Comparison of ENCODE assay signal across 16 cellular contexts in the genomic region with DNA sequence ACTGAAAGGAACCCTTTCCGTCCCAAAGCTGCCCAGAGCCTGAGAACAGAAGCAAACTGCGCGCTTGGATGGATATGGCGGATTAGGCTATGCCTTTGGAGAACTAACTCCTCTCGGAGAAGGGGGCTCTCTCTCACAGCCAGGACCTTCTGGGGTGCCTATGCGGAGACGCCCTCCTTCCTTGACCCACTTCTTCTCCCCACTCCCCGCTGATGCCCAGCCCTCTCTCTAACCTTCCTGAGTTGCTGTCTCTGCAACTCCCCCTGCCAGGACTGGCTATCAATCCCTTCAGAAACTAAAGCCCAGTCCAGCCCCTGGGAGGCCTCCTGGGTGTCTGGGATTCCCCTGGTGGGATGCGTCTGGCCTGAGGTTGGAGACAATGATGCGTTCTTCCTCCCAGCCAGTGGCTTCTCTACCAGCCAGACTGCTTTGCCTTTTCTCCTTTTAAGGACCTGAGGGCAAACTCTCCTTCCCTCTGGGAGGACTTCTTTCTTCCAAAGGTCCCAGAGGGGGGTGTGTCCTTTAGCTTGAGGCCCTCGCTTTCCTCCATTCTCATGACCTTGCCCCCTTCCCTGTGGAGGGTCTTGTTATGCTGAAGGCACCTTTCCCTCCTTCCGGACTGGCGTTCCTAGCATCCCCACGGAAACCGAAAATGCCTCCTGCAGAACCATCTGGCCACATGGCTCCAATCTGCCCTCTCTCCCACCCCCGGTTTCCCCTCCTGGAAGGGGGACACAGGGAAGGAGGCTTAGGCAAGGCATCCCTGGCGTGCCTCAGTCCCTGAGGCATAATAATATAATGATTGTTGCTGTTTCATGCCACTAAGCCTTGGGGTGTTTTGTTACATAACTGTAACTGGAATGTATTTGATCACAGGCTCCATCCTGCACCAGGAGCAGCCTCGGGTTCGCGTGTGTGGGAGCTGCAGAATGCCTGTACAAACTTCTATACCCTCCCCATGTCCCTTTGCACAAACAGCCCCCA.
DNase-seq lines count a peak whose midpoint lies in the region; ATAC-seq and TF ChIP-seq lines count a peak whose summit lies in the region.
"Had no signal": no experiment of that assay in that cellular context is flagged by ENCODE, and none has a peak within 500 bp of the region (broad histone marks: within the 10 kb centered on the region; RNA-seq: fewer than 3 reads in every experiment).

No MANE protein-coding gene starts in this region.

- H3F3A ChIP-seq in smooth muscle cell (ENCODE audit: low read depth): peaks cover 5% of the 10 kb centered on the region

- TF ChIP-seq CTCF in WERI-Rb-1 (IDR thresholded peaks at IDR 0.05; ENCODE audit: low read depth, low read length) (no peak), glutamatergic neuron (IDR thresholded peaks at IDR 0.05; ENCODE audit: partially characterized antibody, unreplicated experiment) (no peak), smooth muscle cell (IDR thresholded peaks at IDR 0.05; ENCODE audit: borderline replicate concordance, insufficient read depth, poor library complexity, severe bottlenecking) (no peak)

- H4K20me1 ChIP-seq in smooth muscle cell (ENCODE audit: low read depth): no peaks in the 10 kb centered on the region

- no peak overlapping the region for H3K27ac Mint-ChIP-seq in T-helper 2 cell treated with Interferon-gamma antibody and Interleukin-4, amounts not matched to agents 5 μg/mL and 100 μg/mL, for 36 hours
- H3K27ac Mint-ChIP-seq in glutamatergic neuron (ENCODE audit: unreplicated experiment): peak overlapping the region; percentile 17
- no peak overlapping the region for H3K27ac Mint-ChIP-seq in activated T-cell treated with anti-CD3 and anti-CD28 coated beads, Interleukin-2, amount 50 U/mL, for 72 hours
- H3K27ac Mint-ChIP-seq: activated CD8-positive, alpha-beta T cell treated with anti-CD3 and anti-CD28 coated beads, Interleukin-2, amount 10 ng/mL, durations not matched to agents 7 days and 5 days; activated naive CD4-positive, alpha-beta T cell treated with anti-CD3 and anti-CD28 coated beads, Interleukin-2, amount 50 U/mL, for 24 hours; T-helper 17 cell had no signal

- no peak overlapping the region for H2AFZ ChIP-seq in smooth muscle cell (ENCODE audit: low read depth)

- WGBS in smooth muscle cell (ENCODE audit: low lambda C conversion rate): 58% methylated on average over 20 of the region's 20 CpGs

- H3K4me3 Mint-ChIP-seq in T-helper 2 cell treated with Interferon-gamma antibody and Interleukin-4, amounts not matched to agents 5 μg/mL and 100 μg/mL, for 36 hours: no peak overlapping the region
- H3K4me3 Mint-ChIP-seq in glutamatergic neuron (ENCODE audit: unreplicated experiment): no peak overlapping the region
- no peak overlapping the region for H3K4me3 Mint-ChIP-seq in activated T-cell treated with anti-CD3 and anti-CD28 coated beads, Interleukin-2, amount 50 U/mL, for 72 hours
- H3K4me3 Mint-ChIP-seq: activated CD8-positive, alpha-beta T cell treated with anti-CD3 and anti-CD28 coated beads, Interleukin-2, amount 10 ng/mL, durations not matched to agents 7 days and 5 days; activated naive CD4-positive, alpha-beta T cell treated with anti-CD3 and anti-CD28 coated beads, Interleukin-2, amount 50 U/mL, for 24 hours; T-helper 17 cell had no signal

- peak overlapping the region; percentile 22 for H3K4me2 ChIP-seq in smooth muscle cell

- peaks cover 8% of the 10 kb centered on the region for H3K4me1 ChIP-seq in smooth muscle cell (ENCODE audit: low read depth)
- H3K4me1 ChIP-seq: thyroid gland had no signal

- H3K27me3 ChIP-seq in WERI-Rb-1 (ENCODE audit: insufficient read depth, low read depth, severe bottlenecking): no peaks in the 10 kb centered on the region
- no peaks in the 10 kb centered on the region for H3K27me3 ChIP-seq in smooth muscle cell (ENCODE audit: low read depth)
- H3K27me3 ChIP-seq: thyroid gland had no signal

- peak overlapping the region; percentile 47 for H3K9ac ChIP-seq in smooth muscle cell (ENCODE audit: low read depth)

- H3K4me1 Mint-ChIP-seq in T-helper 2 cell treated with Interferon-gamma antibody and Interleukin-4, amounts not matched to agents 5 μg/mL and 100 μg/mL, for 36 hours (ENCODE audit: low read depth): peaks cover 10% of the 10 kb centered on the region
- H3K4me1 Mint-ChIP-seq in glutamatergic neuron (ENCODE audit: low read depth, unreplicated experiment): peaks cover 6% of the 10 kb centered on the region
- no peaks in the 10 kb centered on the region for H3K4me1 Mint-ChIP-seq in activated T-cell treated with anti-CD3 and anti-CD28 coated beads, Interleukin-2, amount 50 U/mL, for 72 hours (ENCODE audit: low read depth)
- H3K4me1 Mint-ChIP-seq: activated naive CD4-positive, alpha-beta T cell treated with anti-CD3 and anti-CD28 coated beads, Interleukin-2, amount 50 U/mL, for 24 hours; T-helper 17 cell had no signal

- H3K27ac ChIP-seq in WERI-Rb-1: peak overlapping the region; percentile 65
- H3K27ac ChIP-seq in smooth muscle cell (ENCODE audit: low read depth): peak overlapping the region; percentile 86
- H3K27ac ChIP-seq: 22Rv1, thyroid gland had no signal

- H3K9me3 ChIP-seq in WERI-Rb-1 (ENCODE audit: severe bottlenecking): peaks cover 9% of the 10 kb centered on the region
- H3K9me3 ChIP-seq in smooth muscle cell (replicated peaks; ENCODE audit: low read depth): no peaks in the 10 kb centered on the region
- H3K9me3 ChIP-seq: thyroid gland had no signal

- DNase-seq in T-helper 2 cell treated with Interferon-gamma antibody and Interleukin-4, amounts not matched to agents 5 μg/mL and 100 μg/mL, for 36 hours (ENCODE audit: low spot score): peak; percentile 26
- DNase-seq in T-helper 2 cell: no peak
- peak; percentile 65 for DNase-seq in WERI-Rb-1
- no peak for DNase-seq in glutamatergic neuron
- DNase-seq in smooth muscle cell (lab: John Stamatoyannopoulos, UW; ENCODE audit: unreplicated experiment): no peak
- no peak for DNase-seq in stimulated activated CD4-positive, alpha-beta T cell treated with anti-CD3 and anti-CD28 coated beads, Interleukin-2, amount 100 ng/mL, for 24 hours
- no peak for DNase-seq in activated T-cell treated with anti-CD3 and anti-CD28 coated beads, Interleukin-2, amount 50 U/mL, for 72 hours
- no peak for DNase-seq in COLO668 (lab: John Stamatoyannopoulos, UW; ENCODE audit: unreplicated experiment)
- DNase-seq: activated CD8-positive, alpha-beta T cell treated with anti-CD3 and anti-CD28 coated beads, Interleukin-2, amount 10 ng/mL, durations not matched to agents 7 days and 5 days; cortex of kidney; NCI-H2081 treated with DMSO at 0.1 percent for 48 hours; T-helper 17 cell; thyroid gland had no signal

- H3K4me3 ChIP-seq in WERI-Rb-1 (ENCODE audit: low read depth, low read length) (no peak overlapping the region), smooth muscle cell (no peak overlapping the region)
- H3K4me3 ChIP-seq: skin epidermis, thyroid gland had no signal

- H3K36me3 ChIP-seq in WERI-Rb-1: no peaks in the 10 kb centered on the region
- H3K36me3 ChIP-seq in smooth muscle cell (ENCODE audit: low read depth): no peaks in the 10 kb centered on the region
- H3K36me3 ChIP-seq: thyroid gland had no signal

- peaks cover 21% of the 10 kb centered on the region for H3K9me3 Mint-ChIP-seq in T-helper 2 cell treated with Interferon-gamma antibody and Interleukin-4, amounts not matched to agents 5 μg/mL and 100 μg/mL, for 36 hours
- H3K9me3 Mint-ChIP-seq in glutamatergic neuron (ENCODE audit: unreplicated experiment): peaks cover 8% of the 10 kb centered on the region
- peaks cover 5 to 6% of the 10 kb centered on the region in 2 donors for H3K9me3 Mint-ChIP-seq in activated T-cell treated with anti-CD3 and anti-CD28 coated beads, Interleukin-2, amount 50 U/mL, for 72 hours

- H3K27me3 Mint-ChIP-seq in T-helper 2 cell treated with Interferon-gamma antibody and Interleukin-4, amounts not matched to agents 5 μg/mL and 100 μg/mL, for 36 hours (ENCODE audit: low read depth): no peaks in the 10 kb centered on the region
- H3K27me3 Mint-ChIP-seq in glutamatergic neuron (ENCODE audit: unreplicated experiment): no peaks in the 10 kb centered on the region
- peaks cover 10% of the 10 kb centered on the region for H3K27me3 Mint-ChIP-seq in activated T-cell treated with anti-CD3 and anti-CD28 coated beads, Interleukin-2, amount 50 U/mL, for 72 hours (ENCODE audit: low read depth)
- H3K27me3 Mint-ChIP-seq: activated naive CD4-positive, alpha-beta T cell treated with anti-CD3 and anti-CD28 coated beads, Interleukin-2, amount 50 U/mL, for 24 hours; T-helper 17 cell had no signal

- H3K36me3 Mint-ChIP-seq in T-helper 2 cell treated with Interferon-gamma antibody and Interleukin-4, amounts not matched to agents 5 μg/mL and 100 μg/mL, for 36 hours (ENCODE audit: low read depth): peaks cover 16% of the 10 kb centered on the region
- peaks cover 4% of the 10 kb centered on the region for H3K36me3 Mint-ChIP-seq in glutamatergic neuron (ENCODE audit: unreplicated experiment)
- H3K36me3 Mint-ChIP-seq in activated T-cell treated with anti-CD3 and anti-CD28 coated beads, Interleukin-2, amount 50 U/mL, for 72 hours (ENCODE audit: insufficient read depth in 2 of 2): peaks cover 9 to 14% of the 10 kb centered on the region in 2 donors

- H3K79me2 ChIP-seq in smooth muscle cell (ENCODE audit: low read depth): no peaks in the 10 kb centered on the region

- ATAC-seq in activated T-cell treated with anti-CD3 and anti-CD28 coated beads, Interleukin-2, amount 50 U/mL, for 72 hours (replicated peaks in 1 of 2): no peak
- ATAC-seq: activated CD8-positive, alpha-beta T cell treated with anti-CD3 and anti-CD28 coated beads, Interleukin-2, amount 10 ng/mL, durations not matched to agents 7 days and 5 days; T-helper 17 cell had no signal

Comparison
In these comparisons a context has a peak if more than half of its experiments do, and no peak if none do; other contexts are left out.
1. DNase-seq: peak in T-helper 2 cell treated with Interferon-gamma antibody and Interleukin-4, amounts not matched to agents 5 μg/mL and 100 μg/mL, for 36 hours (single experiment) and WERI-Rb-1 (single experiment); none in T-helper 2 cell (0 of 5), glutamatergic neuron (single experiment), smooth muscle cell (single experiment), stimulated activated CD4-positive, alpha-beta T cell treated with anti-CD3 and anti-CD28 coated beads, Interleukin-2, amount 100 ng/mL, for 24 hours (0 of 2), activated T-cell treated with anti-CD3 and anti-CD28 coated beads, Interleukin-2, amount 50 U/mL, for 72 hours (0 of 2) and COLO668 (single experiment).